1 cellular context compared by ENCODE assay signal in genomic region chr2:127092306-127092705, GRCh38.
TF ChIP-seq lines count a peak whose summit lies in the region.

No MANE protein-coding gene starts in this region.

TF ChIP-seq in H1, 55 proteins besides CTCF, POLR2A, EP300 and RAD21:
- TF ChIP-seq BRCA1 (IDR thresholded peaks at IDR 0.05; ENCODE audit: low read depth, low read length) (no peak), JUND (IDR thresholded peaks at IDR 0.05; ENCODE audit: low read length) (no peak), HDAC2 (IDR thresholded peaks at IDR 0.05; ENCODE audit: borderline replicate concordance in 1 of 2, low read depth in 2 of 2, low read length in 2 of 2) (no peak), SIRT6 (IDR thresholded peaks at IDR 0.05; ENCODE audit: low read length) (no peak), HDAC6 (IDR thresholded peaks at IDR 0.05; ENCODE audit: low read depth, low read length) (no peak), TEAD4 (IDR thresholded peaks at IDR 0.05; ENCODE audit: low read depth, low read length) (no peak)
